8 cellular contexts compared by ENCODE assay signal in the genomic region with DNA sequence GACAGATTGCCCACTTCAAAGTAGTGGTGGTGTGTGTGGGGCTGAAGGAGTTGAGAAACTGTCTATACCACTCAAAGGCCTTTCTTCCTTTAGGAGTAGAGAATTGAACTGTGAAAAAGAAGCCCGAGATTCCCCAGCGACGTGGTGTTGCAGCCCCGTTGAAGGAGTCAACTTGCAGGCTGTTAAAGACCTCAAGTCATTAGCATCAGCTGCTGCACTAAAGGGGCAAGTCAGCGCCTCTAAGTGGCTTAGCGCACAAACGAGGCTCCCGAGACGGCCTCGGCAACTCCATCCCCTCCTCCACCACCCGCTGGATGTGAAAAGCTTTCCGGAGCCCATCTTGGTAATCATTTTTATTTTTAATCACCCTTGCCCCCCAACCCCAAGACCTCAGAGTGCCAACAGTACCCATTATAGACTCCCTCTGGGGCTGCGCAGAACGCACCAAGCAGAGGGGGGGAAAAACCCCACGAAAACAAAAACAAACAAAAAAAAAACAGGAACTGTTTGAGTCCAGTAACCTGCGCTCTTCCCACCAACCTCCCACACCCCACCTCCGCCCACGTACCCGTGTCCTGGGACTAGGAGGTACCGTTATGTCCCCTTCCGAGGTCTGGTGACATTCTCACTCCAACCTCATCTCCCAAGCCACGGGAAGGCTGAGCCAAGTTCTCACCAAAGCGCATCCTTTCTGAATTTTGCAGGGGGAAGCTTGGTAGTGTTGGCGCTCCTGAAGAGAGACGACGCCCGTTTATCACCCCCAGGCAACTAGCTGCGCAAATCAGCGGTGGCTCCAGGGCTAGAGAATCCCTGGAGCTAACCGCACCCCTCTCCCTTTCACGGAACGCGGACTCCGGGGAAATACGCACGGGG. TPM values are rescaled to one million over a fixed set of nuclear protein-coding genes. Genes with fewer than 3 reads are reported as not detected.
DNase-seq lines count a peak whose midpoint lies in the region; ATAC-seq and TF ChIP-seq lines count a peak whose summit lies in the region.

No MANE protein-coding gene starts in this region.

- H4K20me1 ChIP-seq in PC-3 (ENCODE audit: low read length): no peaks in the 10 kb centered on the region

- intact Hi-C loops in left ventricle myocardium inferior (cut with micrococcal nuclease): no loop called here
- intact Hi-C loops in left ventricle myocardium superior (cut with micrococcal nuclease): no loop called here
- intact Hi-C loops in lower lobe of right lung (cut with DNase I): no loop called here
- intact Hi-C loops in vagina (cut with DNase I): no loop called here
- intact Hi-C loops in PC-3 (cut with micrococcal nuclease): no loop called here

- no peak overlapping the region for H2AFZ ChIP-seq in PC-3 (ENCODE audit: low read length)

- CTCF ChIA-PET in PC-3 (lab: Charles Lee): no interaction called here

- H3K27me3 Mint-ChIP-seq in activated naive CD8-positive, alpha-beta T cell treated with anti-CD3 and anti-CD28 coated beads, Interleukin-2, amount 10 ng/mL, durations not matched to agents 7 days and 5 days: peaks cover 79% of the 10 kb centered on the region

- no peaks in the 10 kb centered on the region for H3K79me2 ChIP-seq in PC-3 (ENCODE audit: low read length)

- DNase-seq in left ventricle myocardium inferior (no peak), left ventricle myocardium superior (no peak), lower lobe of right lung (no peak), vagina (ENCODE audit: extremely low spot score in 2 of 2) (no peak), PC-3 (no peak)
- no peak for DNase-seq in activated naive CD8-positive, alpha-beta T cell treated with anti-CD3 and anti-CD28 coated beads, Interleukin-2, amount 10 ng/mL, durations not matched to agents 7 days and 5 days

- H3F3A ChIP-seq in PC-3 (ENCODE audit: low read length, unreplicated experiment): no peaks in the 10 kb centered on the region

- peak overlapping the region; percentile 52 for H3K4me3 Mint-ChIP-seq in activated naive CD8-positive, alpha-beta T cell treated with anti-CD3 and anti-CD28 coated beads, Interleukin-2, amount 10 ng/mL, durations not matched to agents 7 days and 5 days

- H3K4me1 ChIP-seq in left ventricle myocardium inferior: peaks cover 18% of the 10 kb centered on the region
- peaks cover 15% of the 10 kb centered on the region for H3K4me1 ChIP-seq in lower lobe of right lung
- peaks cover 12% of the 10 kb centered on the region for H3K4me1 ChIP-seq in vagina
- H3K4me1 ChIP-seq in PC-3 (ENCODE audit: insufficient read depth, low read length): peaks cover 16% of the 10 kb centered on the region

- TF ChIP-seq POLR2A in vagina (IDR thresholded peaks at IDR 0.05): no peak

- H3K27ac Mint-ChIP-seq in activated naive CD8-positive, alpha-beta T cell treated with anti-CD3 and anti-CD28 coated beads, Interleukin-2, amount 10 ng/mL, durations not matched to agents 7 days and 5 days: no peak overlapping the region

- peak overlapping the region; percentile 59 for H3K4me3 ChIP-seq in left ventricle myocardium inferior
- H3K4me3 ChIP-seq in lower lobe of right lung: peak overlapping the region; percentile 42
- H3K4me3 ChIP-seq in vagina: peak overlapping the region; percentile 41 to 46
- H3K4me3 ChIP-seq in PC-3 (ENCODE audit: low read length): no peak overlapping the region

- H3K4me1 Mint-ChIP-seq in activated naive CD8-positive, alpha-beta T cell treated with anti-CD3 and anti-CD28 coated beads, Interleukin-2, amount 10 ng/mL, durations not matched to agents 7 days and 5 days: peaks cover 22% of the 10 kb centered on the region

- POLR2A ChIA-PET in activated naive CD8-positive, alpha-beta T cell treated with anti-CD3 and anti-CD28 coated beads, Interleukin-2, amount 10 ng/mL, durations not matched to agents 7 days and 5 days (lab: Charles Lee): interaction anchor here (1.1 kb wide), 1 partner anchor 10 kb away, joined by 4 read pairs; no protein-coding TSS in a partner anchor
- POLR2A ChIA-PET in PC-3 (lab: Charles Lee; ENCODE audit: unreplicated experiment): no interaction called here

- peaks cover 5% of the 10 kb centered on the region for H3K36me3 Mint-ChIP-seq in activated naive CD8-positive, alpha-beta T cell treated with anti-CD3 and anti-CD28 coated beads, Interleukin-2, amount 10 ng/mL, durations not matched to agents 7 days and 5 days

- no peaks in the 10 kb centered on the region for H3K9me3 ChIP-seq in left ventricle myocardium inferior (replicated peaks)
- no peaks in the 10 kb centered on the region for H3K9me3 ChIP-seq in lower lobe of right lung
- no peaks in the 10 kb centered on the region for H3K9me3 ChIP-seq in vagina
- no peaks in the 10 kb centered on the region for H3K9me3 ChIP-seq in PC-3 (ENCODE audit: low read length)

- no peaks in the 10 kb centered on the region for H3K9me2 ChIP-seq in PC-3 (replicated peaks; ENCODE audit: low read length)

- no peaks in the 10 kb centered on the region for H3K36me3 ChIP-seq in left ventricle myocardium inferior
- no peaks in the 10 kb centered on the region for H3K36me3 ChIP-seq in lower lobe of right lung
- no peaks in the 10 kb centered on the region for H3K36me3 ChIP-seq in vagina
- no peaks in the 10 kb centered on the region for H3K36me3 ChIP-seq in PC-3 (ENCODE audit: low read depth, low read length)

- H3K9ac ChIP-seq in PC-3 (ENCODE audit: low read length): no peak overlapping the region

- H3K27me3 ChIP-seq in left ventricle myocardium inferior (ENCODE audit: low read depth): peaks cover 98% of the 10 kb centered on the region
- peaks cover 79% of the 10 kb centered on the region for H3K27me3 ChIP-seq in lower lobe of right lung (ENCODE audit: low read depth)
- H3K27me3 ChIP-seq in vagina: no peaks in the 10 kb centered on the region
- H3K27me3 ChIP-seq in PC-3 (ENCODE audit: low read length): no peaks in the 10 kb centered on the region

- ATAC-seq in left ventricle myocardium superior (no peak), lower lobe of right lung (peak in 1 of 2 donors; percentile 29), HG02571 (IDR thresholded peaks at IDR 0.05; ENCODE audit: unreplicated experiment) (no peak), PC-3 (no peak), HG03432 (IDR thresholded peaks at IDR 0.05; ENCODE audit: unreplicated experiment) (no peak)
- no peak for ATAC-seq in activated naive CD8-positive, alpha-beta T cell treated with anti-CD3 and anti-CD28 coated beads, Interleukin-2, amount 10 ng/mL, durations not matched to agents 7 days and 5 days (ENCODE audit: low read depth)

- H3K27ac ChIP-seq in left ventricle myocardium inferior (replicated peaks) (no peak overlapping the region), lower lobe of right lung (no peak overlapping the region), vagina (peak overlapping the region; percentile 65), PC-3 (ENCODE audit: low read length) (no peak overlapping the region)

- TF ChIP-seq CTCF in left ventricle myocardium inferior (IDR thresholded peaks at IDR 0.05; ENCODE audit: borderline replicate concordance) (no peak), lower lobe of right lung (IDR thresholded peaks at IDR 0.05) (no peak), vagina (IDR thresholded peaks at IDR 0.05) (no peak), PC-3 (conservative IDR thresholded peaks at IDR 0.05; ENCODE audit: low read depth, low read length) (no peak)

- no peak overlapping the region for H3K4me2 ChIP-seq in PC-3 (ENCODE audit: low read length)

- BruUV-seq in PC-3 (replicated peaks; lab: Mats Ljungman, UMichigan): no TSS peak

- H3K9me3 Mint-ChIP-seq in activated naive CD8-positive, alpha-beta T cell treated with anti-CD3 and anti-CD28 coated beads, Interleukin-2, amount 10 ng/mL, durations not matched to agents 7 days and 5 days: no peaks in the 10 kb centered on the region

RNA-seq across cellular contexts. Expression of a gene that starts 0.8 kb away (rescaled TPM):
- total RNA-seq in left ventricle myocardium inferior (0.66 TPM), left ventricle myocardium superior (1.0 TPM), lower lobe of right lung (1.6 TPM), vagina (15.0 TPM), PC-3 (2014; rRNA removed) (8.9 and 9.4 TPM in 2 replicates)
- 1 to 10 TPM; 8.2 to 9.5 TPM for total RNA-seq in activated naive CD8-positive, alpha-beta T cell treated with anti-CD3 and anti-CD28 coated beads, Interleukin-2, amount 10 ng/mL, durations not matched to agents 7 days and 5 days
